8 cellular contexts compared by ENCODE assay signal in the genomic region with DNA sequence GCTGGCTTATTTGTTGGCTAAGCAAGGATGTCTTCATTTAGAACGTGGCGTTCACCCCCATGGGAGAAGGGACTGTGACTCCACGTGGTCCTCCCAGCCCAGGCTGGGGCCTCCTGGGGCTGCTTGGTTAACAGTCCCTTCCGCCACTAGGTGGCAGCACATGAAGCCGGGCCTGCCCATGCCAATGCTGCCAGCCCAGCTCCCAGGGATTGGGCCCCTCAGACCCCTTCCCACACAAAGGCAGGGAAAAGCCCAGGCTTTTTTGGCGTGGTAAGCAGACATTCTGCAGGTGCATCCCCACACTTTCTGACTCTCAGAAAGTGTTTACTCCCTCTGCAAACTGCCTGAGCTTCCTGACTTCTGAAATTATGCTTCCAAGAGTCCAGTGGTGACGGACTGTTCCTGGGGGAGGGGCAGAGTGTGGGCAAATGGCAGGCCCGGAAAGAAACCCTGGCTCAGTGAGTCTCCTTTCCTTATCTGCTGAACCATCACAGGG. TPM values are rescaled to one million over a fixed set of nuclear protein-coding genes. Genes with fewer than 3 reads are reported as not detected.
DNase-seq lines count a peak whose midpoint lies in the region; ATAC-seq and TF ChIP-seq lines count a peak whose summit lies in the region.

No MANE protein-coding gene starts in this region.

- H2AFZ ChIP-seq in DND-41 (ENCODE audit: low read depth, low read length): no peak overlapping the region

- no peaks in the 10 kb centered on the region for H3K9me3 ChIP-seq in DND-41 (ENCODE audit: insufficient read depth, low read length, severe bottlenecking)

- peak; percentile 91 for TF ChIP-seq CTCF in DND-41 (IDR thresholded peaks at IDR 0.05; ENCODE audit: borderline replicate concordance, extremely low read depth, low read length, poor library complexity, severe bottlenecking)

- peaks cover 49% of the 10 kb centered on the region for H3K4me1 Mint-ChIP-seq in activated naive CD8-positive, alpha-beta T cell treated with anti-CD3 and anti-CD28 coated beads, Interleukin-2, amount 50 U/mL, for 24 hours

- ATAC-seq in DND-41 (ENCODE audit: insufficient read depth, low read depth): peak; percentile 74
- ATAC-seq in activated naive CD8-positive, alpha-beta T cell treated with anti-CD3 and anti-CD28 coated beads, Interleukin-2, amount 50 U/mL, for 24 hours: peak; percentile 56
- ATAC-seq in left cardiac atrium: peak; percentile 14
- no peak for ATAC-seq in HG03097 (IDR thresholded peaks at IDR 0.05; ENCODE audit: low FRiP score, unreplicated experiment)
- no peak for ATAC-seq in HG02885 (IDR thresholded peaks at IDR 0.05; ENCODE audit: poor library complexity, unreplicated experiment)

- H3K4me1 ChIP-seq in DND-41 (ENCODE audit: insufficient read depth, low read length): peaks cover 40% of the 10 kb centered on the region

- DNase-seq in DND-41 (peak; percentile 84), KG1 (lab: John Stamatoyannopoulos, UW) (peak; percentile 20), SW480 (ENCODE audit: low spot score) (peak; percentile 42), left cardiac atrium (peak; percentile 90), retina (peak; percentile 86)
- peak; percentile 93 for DNase-seq in activated naive CD8-positive, alpha-beta T cell treated with anti-CD3 and anti-CD28 coated beads, Interleukin-2, amount 50 U/mL, for 24 hours

- H3K79me2 ChIP-seq in DND-41 (ENCODE audit: insufficient read depth, low read length): peaks cover 38% of the 10 kb centered on the region

- H3K27me3 Mint-ChIP-seq in activated naive CD8-positive, alpha-beta T cell treated with anti-CD3 and anti-CD28 coated beads, Interleukin-2, amount 50 U/mL, for 24 hours: peaks cover 3% of the 10 kb centered on the region

- H3K4me3 Mint-ChIP-seq in activated naive CD8-positive, alpha-beta T cell treated with anti-CD3 and anti-CD28 coated beads, Interleukin-2, amount 50 U/mL, for 24 hours: peak overlapping the region; percentile 34

- peaks cover 61% of the 10 kb centered on the region for H3K36me3 ChIP-seq in DND-41 (ENCODE audit: insufficient read depth, low read length)

- no peaks in the 10 kb centered on the region for H3K9me3 Mint-ChIP-seq in activated naive CD8-positive, alpha-beta T cell treated with anti-CD3 and anti-CD28 coated beads, Interleukin-2, amount 50 U/mL, for 24 hours

- intact Hi-C loops in left cardiac atrium (cut with DNase I): loop anchor here (5.0 to 10.0 kb wide), 4 partner anchors 94 to 256 kb away; a partner anchor contains a TSS

- no peak overlapping the region for H3K9ac ChIP-seq in DND-41 (ENCODE audit: low read depth, low read length)

- H3K27ac ChIP-seq in DND-41 (ENCODE audit: low read length): no peak overlapping the region

- H3K4me3 ChIP-seq in DND-41 (ENCODE audit: low read depth in 1 of 2, low read length in 2 of 2): no peak overlapping the region

- peak overlapping the region; percentile 34 for H3K4me2 ChIP-seq in DND-41 (ENCODE audit: insufficient read depth, low read length)

- peaks cover 17% of the 10 kb centered on the region for H3K27me3 ChIP-seq in DND-41 (ENCODE audit: insufficient read depth, low read length, poor library complexity)

- peaks cover 34% of the 10 kb centered on the region for H3K36me3 Mint-ChIP-seq in activated naive CD8-positive, alpha-beta T cell treated with anti-CD3 and anti-CD28 coated beads, Interleukin-2, amount 50 U/mL, for 24 hours (ENCODE audit: low read depth)

- peaks cover 59% of the 10 kb centered on the region for H4K20me1 ChIP-seq in DND-41 (ENCODE audit: insufficient read depth, low read length)

- peak overlapping the region; percentile 81 for H3K27ac Mint-ChIP-seq in activated naive CD8-positive, alpha-beta T cell treated with anti-CD3 and anti-CD28 coated beads, Interleukin-2, amount 50 U/mL, for 24 hours

RNA-seq across cellular contexts. Expression of a gene that starts 3.1 kb away (rescaled TPM):
- total RNA-seq in left cardiac atrium: 10 to 100 TPM; 46.0 to 54.3 TPM

RNA-seq across cellular contexts. Expression of a gene that starts 25.1 kb away (rescaled TPM):
- total RNA-seq in left cardiac atrium: 10 to 100 TPM; 26.9 to 30.8 TPM

Comparison
In these comparisons a context has a peak if more than half of its experiments do, and no peak if none do; other contexts are left out.
1. ATAC-seq: peak in DND-41 (single experiment), activated naive CD8-positive, alpha-beta T cell treated with anti-CD3 and anti-CD28 coated beads, Interleukin-2, amount 50 U/mL, for 24 hours (single experiment) and left cardiac atrium (2 of 2); none in HG03097 (single experiment) and HG02885 (single experiment).
2. DNase-seq: peak in every context shown above with its lines; median percentile 93 in activated naive CD8-positive, alpha-beta T cell treated with anti-CD3 and anti-CD28 coated beads, Interleukin-2, amount 50 U/mL, for 24 hours; 90 in left cardiac atrium; 86 in retina; 84 in DND-41; 42 in SW480; 20 in KG1.